In the genomic region with DNA sequence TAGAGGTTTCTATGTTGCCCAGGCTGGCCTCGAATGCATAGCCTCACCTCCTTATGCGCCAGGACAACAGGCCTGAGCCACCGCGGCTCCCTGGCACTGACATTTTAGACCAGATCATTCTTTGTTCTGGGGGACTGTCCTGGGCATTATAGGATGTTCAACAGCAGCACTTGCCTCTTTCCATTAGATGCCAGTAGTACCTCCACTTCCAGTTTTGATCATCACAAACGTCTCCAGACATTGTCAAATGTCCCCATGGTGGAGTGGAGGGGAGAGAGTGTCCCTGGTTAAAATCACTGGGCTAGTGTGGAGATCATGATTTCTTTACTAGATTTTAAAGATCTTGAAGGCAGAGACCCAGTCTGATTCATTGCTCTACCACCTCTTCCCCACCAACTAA, we compare ENCODE assay signal across 21 cellular contexts.
"Had no signal": no experiment of that assay in that cellular context is flagged by ENCODE, and none has a peak within 500 bp of the region (broad histone marks: within the 10 kb centered on the region; RNA-seq: fewer than 3 reads in every experiment).

No MANE protein-coding gene starts in this region.

- DNase-seq: activated CD4-positive, alpha-beta memory T cell treated with anti-CD3 and anti-CD28 coated beads for 36 hours; activated CD4-positive, alpha-beta T cell treated with anti-CD3 and anti-CD28 coated beads, Interleukin-2, amount 10 ng/mL, durations not matched to agents 7 days and 5 days; activated CD4-positive, CD25-positive, alpha-beta regulatory T cell; activated naive CD4-positive, alpha-beta T cell treated with anti-CD3 and anti-CD28 coated beads, Interleukin-2, amount 50 U/mL, for 16 hours; activated naive CD8-positive, alpha-beta T cell treated with anti-CD3 and anti-CD28 coated beads, Interleukin-2, amount 10 ng/mL, durations not matched to agents 7 days and 5 days; activated T-cell treated with anti-CD3 and anti-CD28 coated beads, Interleukin-2, amount 50 U/mL, for 72 hours; adrenal gland; anterior cingulate cortex; MM.1S; NCI-H1105 treated with DMSO at 0.1 percent for 48 hours; NCI-H1436 treated with DMSO at 0.1 percent for 48 hours; NCI-H187; NCI-H2081 treated with DMSO at 0.1 percent for 48 hours; NCI-H446; NCI-H524; PC-3; SIG-M5; T-cell; T-helper 2 cell; T1000 had no signal

- H3K9me3 ChIP-seq: adrenal gland had no signal

- ATAC-seq: activated T-cell treated with anti-CD3 and anti-CD28 coated beads, Interleukin-2, amount 50 U/mL, for 72 hours; PC-3; T-cell had no signal

- H3K27me3 ChIP-seq: adrenal gland had no signal

- H3K36me3 ChIP-seq: adrenal gland had no signal

- H3K27ac ChIP-seq: adrenal gland, VCaP had no signal

- H3K4me3 ChIP-seq: adrenal gland had no signal
